In the genomic region with DNA sequence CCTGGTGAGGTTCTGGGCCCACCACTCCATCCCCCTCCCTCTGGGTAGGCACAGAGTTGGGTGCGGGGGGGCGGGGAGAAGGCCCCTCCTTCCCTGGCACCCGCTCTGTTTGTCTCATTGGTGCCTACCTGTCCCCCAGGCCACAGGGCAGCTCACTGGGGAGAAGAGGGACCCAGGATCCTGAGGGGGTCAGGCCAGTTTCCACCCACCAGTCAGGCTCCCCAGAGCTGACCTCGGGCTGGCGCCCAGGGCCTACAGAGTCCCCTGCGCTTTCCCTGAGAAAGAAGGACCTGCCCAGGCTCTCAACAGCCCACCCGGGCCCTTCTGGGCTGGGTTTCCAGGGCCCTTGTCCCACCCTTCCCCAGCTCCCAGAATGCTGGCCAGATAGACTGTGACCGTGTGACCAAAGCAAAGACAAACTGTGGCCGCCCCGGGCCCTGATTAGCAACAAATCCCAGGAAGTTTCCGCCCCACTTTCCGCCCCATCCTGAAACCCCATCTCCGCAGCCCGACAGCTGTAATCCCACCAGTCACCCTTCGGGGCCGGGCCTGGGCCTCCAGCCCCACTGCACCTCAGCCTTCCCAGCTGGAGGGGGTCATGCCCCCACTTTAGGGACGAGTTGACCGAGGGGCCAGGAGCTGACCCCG, we compare ENCODE assay signal across 14 cellular contexts.
"Had no signal": no experiment of that assay in that cellular context is flagged by ENCODE, and none has a peak within 500 bp of the region (broad histone marks: within the 10 kb centered on the region; RNA-seq: fewer than 3 reads in every experiment).

No MANE protein-coding gene starts in this region.

- H3K36me3 ChIP-seq: heart left ventricle had no signal

- H3K4me3 Mint-ChIP-seq: activated naive CD8-positive, alpha-beta T cell; memory B cell; stimulated activated naive CD8-positive, alpha-beta T cell treated with anti-CD3 and anti-CD28 coated beads, Interleukin-15, Interleukin-2, amounts not matched to agents 100 ng/mL and 50 ng/mL, for 24 hours; T-helper 1 cell treated with Interleukin-12 subunit alpha and Interleukin-12 subunit beta and Interleukin-4 antibody, amounts not matched to agents 30 μg/mL and 1 μg/mL, for 36 hours had no signal

- H3K27ac Mint-ChIP-seq: activated naive CD8-positive, alpha-beta T cell; memory B cell; stimulated activated naive CD8-positive, alpha-beta T cell treated with anti-CD3 and anti-CD28 coated beads, Interleukin-15, Interleukin-2, amounts not matched to agents 100 ng/mL and 50 ng/mL, for 24 hours; T-helper 1 cell treated with Interleukin-12 subunit alpha and Interleukin-12 subunit beta and Interleukin-4 antibody, amounts not matched to agents 30 μg/mL and 1 μg/mL, for 36 hours had no signal

- H3K9me3 ChIP-seq: heart left ventricle, testis had no signal

- ATAC-seq: left lobe of liver had no signal

- H3K4me3 ChIP-seq: heart left ventricle, testis had no signal

- FAIRE-seq: frontal cortex had no signal

- DNase-seq: activated CD4-positive, CD25-positive, alpha-beta regulatory T cell; activated effector memory CD4-positive, alpha-beta T cell treated with Interleukin-2 at 50 U/mL for 16 hours; activated T-cell treated with anti-CD3 and anti-CD28 coated beads, Interleukin-2, amount 50 U/mL, for 1 hour; stimulated activated CD4-positive, alpha-beta T cell treated with anti-CD3 and anti-CD28 coated beads, Interleukin-4, amount 100 ng/mL, for 1 hour; stimulated activated CD8-positive, alpha-beta memory T cell treated with anti-CD3 and anti-CD28 coated beads, Interleukin-4, amount 100 ng/mL, for 48 hours; testis had no signal

- H3K27ac ChIP-seq: testis had no signal

- H3K9me3 Mint-ChIP-seq: memory B cell; nephron; stimulated activated naive CD8-positive, alpha-beta T cell treated with anti-CD3 and anti-CD28 coated beads, Interleukin-15, Interleukin-2, amounts not matched to agents 100 ng/mL and 50 ng/mL, for 24 hours; T-helper 1 cell treated with Interleukin-12 subunit alpha and Interleukin-12 subunit beta and Interleukin-4 antibody, amounts not matched to agents 30 μg/mL and 1 μg/mL, for 36 hours had no signal

- H3K27me3 Mint-ChIP-seq: activated naive CD8-positive, alpha-beta T cell; stimulated activated naive CD8-positive, alpha-beta T cell treated with anti-CD3 and anti-CD28 coated beads, Interleukin-15, Interleukin-2, amounts not matched to agents 100 ng/mL and 50 ng/mL, for 24 hours had no signal

- H3K4me1 Mint-ChIP-seq: nephron had no signal

- H3K27me3 ChIP-seq: testis had no signal

- H3K36me3 Mint-ChIP-seq: activated naive CD8-positive, alpha-beta T cell; memory B cell had no signal
